In genomic region chr18:57209697-57210096, GRCh38 we compare ENCODE assay signal across 9 cellular contexts.
DNase-seq lines count a peak whose midpoint lies in the region; ATAC-seq, FAIRE-seq and TF ChIP-seq lines count a peak whose summit lies in the region.
"Had no signal": no experiment of that assay in that cellular context is flagged by ENCODE, and none has a peak within 500 bp of the region (broad histone marks: within the 10 kb centered on the region; RNA-seq: fewer than 3 reads in every experiment).

No MANE protein-coding gene starts in this region.

- CTCF ChIA-PET in activated CD8-positive, alpha-beta T cell treated with anti-CD3 and anti-CD28 coated beads, Interleukin-2, amount 10 ng/mL, durations not matched to agents 7 days and 5 days (lab: Charles Lee), result no interaction called here

- ATAC-seq in activated CD8-positive, alpha-beta T cell treated with anti-CD3 and anti-CD28 coated beads, Interleukin-2, amount 10 ng/mL, durations not matched to agents 7 days and 5 days, result peak; percentile 33
- ATAC-seq in naive thymus-derived CD8-positive, alpha-beta T cell, result peak in 1 of 2 donors; percentile 25
- ATAC-seq in GM21619 (IDR thresholded peaks at IDR 0.05; ENCODE audit: unreplicated experiment) (no peak), HG02623 (IDR thresholded peaks at IDR 0.05; ENCODE audit: unreplicated experiment) (no peak)

- no peak for TF ChIP-seq POLR2A in GM12891 (IDR thresholded peaks at IDR 0.05; ENCODE audit: low read depth, low read length)

- peaks cover 18% of the 10 kb centered on the region for H3K27me3 Mint-ChIP-seq in activated CD8-positive, alpha-beta T cell treated with anti-CD3 and anti-CD28 coated beads, Interleukin-2, amount 10 ng/mL, durations not matched to agents 7 days and 5 days (ENCODE audit: low read depth)
- peaks cover 18 to 45% (median 26%) of the 10 kb centered on the region in 5 donors for H3K27me3 Mint-ChIP-seq in naive thymus-derived CD8-positive, alpha-beta T cell

- no peak for FAIRE-seq in GM12891 (lab: Jason Lieb, UNC)

- H3K27ac ChIP-seq in HUES6 (ENCODE audit: low read depth, low read length), result no peak overlapping the region
- H3K27ac ChIP-seq: parathyroid adenoma had no signal

- no peaks in the 10 kb centered on the region for H3K9me3 Mint-ChIP-seq in activated CD8-positive, alpha-beta T cell treated with anti-CD3 and anti-CD28 coated beads, Interleukin-2, amount 10 ng/mL, durations not matched to agents 7 days and 5 days (ENCODE audit: insufficient read depth)
- H3K9me3 Mint-ChIP-seq in naive thymus-derived CD8-positive, alpha-beta T cell, result no peaks in the 10 kb centered on the region

- no peaks in the 10 kb centered on the region for H3K36me3 Mint-ChIP-seq in activated CD8-positive, alpha-beta T cell treated with anti-CD3 and anti-CD28 coated beads, Interleukin-2, amount 10 ng/mL, durations not matched to agents 7 days and 5 days (ENCODE audit: low read depth)
- H3K36me3 Mint-ChIP-seq in naive thymus-derived CD8-positive, alpha-beta T cell, result no peaks in the 10 kb centered on the region

- peaks cover 16% of the 10 kb centered on the region for H3K4me1 Mint-ChIP-seq in activated CD8-positive, alpha-beta T cell treated with anti-CD3 and anti-CD28 coated beads, Interleukin-2, amount 10 ng/mL, durations not matched to agents 7 days and 5 days (ENCODE audit: low read depth)
- H3K4me1 Mint-ChIP-seq in naive thymus-derived CD8-positive, alpha-beta T cell, result peaks cover 8 to 20% (median 12%) of the 10 kb centered on the region in 4 donors

- H3K4me1 ChIP-seq in HUES6 (ENCODE audit: control insufficient read depth, insufficient read depth, low read length), result peaks cover 51% of the 10 kb centered on the region
- H3K4me1 ChIP-seq: parathyroid adenoma had no signal

- H3K4me3 ChIP-seq in HUES6 (ENCODE audit: low read depth, low read length), result peak overlapping the region; percentile 42

- DNase-seq in GM12891 (ENCODE audit: insufficient read length, low spot score), result no peak
- DNase-seq in activated CD8-positive, alpha-beta T cell treated with anti-CD3 and anti-CD28 coated beads, Interleukin-2, amount 10 ng/mL, durations not matched to agents 7 days and 5 days, result no peak
- DNase-seq in naive thymus-derived CD8-positive, alpha-beta T cell, result no peak
- no peak for DNase-seq in stimulated activated CD4-positive, alpha-beta T cell treated with anti-CD3 and anti-CD28 coated beads, Interleukin-2, amount 100 ng/mL, for 24 hours
- no peak for DNase-seq in hippocampal formation (lab: John Stamatoyannopoulos, UW)

- no peak overlapping the region for H3K27ac Mint-ChIP-seq in activated CD8-positive, alpha-beta T cell treated with anti-CD3 and anti-CD28 coated beads, Interleukin-2, amount 10 ng/mL, durations not matched to agents 7 days and 5 days
- H3K27ac Mint-ChIP-seq in naive thymus-derived CD8-positive, alpha-beta T cell, result peak overlapping the region in 3 of 10 donors; percentile 38 to 79 (median 74)

- no peaks in the 10 kb centered on the region for H3K27me3 ChIP-seq in HUES6 (ENCODE audit: control insufficient read depth, insufficient read depth, low read length)

- H3K4me3 Mint-ChIP-seq in activated CD8-positive, alpha-beta T cell treated with anti-CD3 and anti-CD28 coated beads, Interleukin-2, amount 10 ng/mL, durations not matched to agents 7 days and 5 days, result peak overlapping the region; percentile 55
- H3K4me3 Mint-ChIP-seq in naive thymus-derived CD8-positive, alpha-beta T cell, result peak overlapping the region; percentile 15 to 80 (median 66)

- POLR2A ChIA-PET in activated CD8-positive, alpha-beta T cell treated with anti-CD3 and anti-CD28 coated beads, Interleukin-2, amount 10 ng/mL, durations not matched to agents 7 days and 5 days (lab: Charles Lee), result interaction anchor here (0.8 kb wide), 1 partner anchor 11 kb away, joined by 4 read pairs; no protein-coding TSS in a partner anchor
- POLR2A ChIA-PET in naive thymus-derived CD8-positive, alpha-beta T cell (lab: Charles Lee), result no interaction called here

- H3K36me3 ChIP-seq in HUES6 (ENCODE audit: control insufficient read depth, insufficient read depth, low read length), result no peaks in the 10 kb centered on the region

- peak overlapping the region; percentile 53 for H3K9ac ChIP-seq in HUES6 (ENCODE audit: low read length)
- H3K9ac ChIP-seq: parathyroid adenoma had no signal

- peaks cover 4% of the 10 kb centered on the region for H3K9me3 ChIP-seq in HUES6 (ENCODE audit: control insufficient read depth, insufficient read depth, low read depth, low read length)

TF ChIP-seq in GM12891, 5 proteins besides CTCF, POLR2A, EP300 and RAD21:
- peak; percentile 40; the same call in 1 of the 2 replicates for TF ChIP-seq SPI1 (IDR thresholded peaks at IDR 0.05; ENCODE audit: low read depth, low read length)
- TF ChIP-seq POU2F2 (IDR thresholded peaks at IDR 0.05; ENCODE audit: low read depth, low read length), result no peak
